In the genomic region with DNA sequence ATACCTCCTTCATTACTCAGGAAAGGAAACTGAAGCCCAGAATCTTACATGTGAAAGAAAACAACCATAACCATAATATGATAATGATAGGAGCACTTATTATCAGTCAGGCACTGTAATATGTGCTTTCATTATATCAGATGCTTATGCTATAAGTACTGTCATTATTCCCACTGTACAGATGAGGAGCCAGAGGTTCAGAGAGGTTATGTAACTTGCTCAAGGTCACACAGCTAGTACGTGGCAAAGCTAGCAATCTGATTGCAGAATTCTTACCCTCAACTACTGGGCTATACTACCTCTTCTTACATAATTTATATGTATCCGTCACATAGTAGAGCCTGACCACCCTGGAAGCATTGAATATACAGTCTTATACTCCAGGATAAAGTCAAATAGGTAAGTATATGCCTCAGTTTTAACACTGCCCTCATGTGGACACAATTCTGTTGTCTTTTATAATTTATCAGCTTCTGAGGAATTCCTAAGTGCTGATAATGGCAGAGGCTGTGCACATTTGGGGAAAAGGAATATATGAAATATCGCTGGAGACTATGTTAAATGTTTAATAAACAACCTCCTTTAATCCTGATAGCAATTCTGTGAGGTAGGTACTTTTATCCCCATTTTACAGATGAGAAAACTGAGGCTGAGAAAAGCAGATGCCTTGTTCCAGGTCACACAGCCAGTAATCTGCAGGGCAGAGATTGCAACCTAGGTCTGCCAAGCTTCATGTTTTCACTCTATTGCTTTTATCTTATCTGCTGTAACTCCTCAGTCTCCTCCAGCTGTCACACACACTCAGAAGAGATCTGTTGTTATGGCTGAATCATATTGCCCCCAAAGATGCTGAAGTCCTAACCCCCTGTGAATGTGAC, we compare ENCODE assay signal across 30 cellular contexts. TPM values are rescaled to one million over a fixed set of nuclear protein-coding genes. Genes with fewer than 3 reads are reported as not detected.
DNase-seq lines count a peak whose midpoint lies in the region; ATAC-seq and TF ChIP-seq lines count a peak whose summit lies in the region.
"Had no signal": no experiment of that assay in that cellular context is flagged by ENCODE, and none has a peak within 500 bp of the region (broad histone marks: within the 10 kb centered on the region; RNA-seq: fewer than 3 reads in every experiment).

No MANE protein-coding gene starts in this region.

- no peak overlapping the region for H3K4me3 Mint-ChIP-seq in chondrocyte (ENCODE audit: unreplicated experiment)
- H3K4me3 Mint-ChIP-seq: activated CD4-positive, alpha-beta T cell treated with anti-CD3 and anti-CD28 coated beads for 36 hours; activated CD8-positive, alpha-beta T cell treated with anti-CD3 and anti-CD28 coated beads, Interleukin-2, amount 10 ng/mL, durations not matched to agents 7 days and 5 days; activated T-helper 17 cell treated with anti-CD3 and anti-CD28 coated beads, Interleukin-2, amount 50 U/mL, for 72 hours; GM23338; natural killer cell treated with Interleukin-12 subunit alpha and Interleukin-12 subunit beta and Interleukin-15 and Interleukin-18, amount 100 ng/mL, for 72 hours had no signal

- no peak for TF ChIP-seq POLR2A in transverse colon (IDR thresholded peaks at IDR 0.05)
- TF ChIP-seq POLR2A in breast epithelium (IDR thresholded peaks at IDR 0.05): no peak

- H3K4me2 ChIP-seq in DOHH2 (ENCODE audit: low read length) (no peak overlapping the region), OCI-LY3 (ENCODE audit: low read length) (no peak overlapping the region)
- H3K4me2 ChIP-seq: BLaER1, GM23338 had no signal

- no peaks in the 10 kb centered on the region for H4K20me1 ChIP-seq in DOHH2 (ENCODE audit: control insufficient read depth, insufficient read depth, low read depth, low read length)
- H4K20me1 ChIP-seq in OCI-LY3 (ENCODE audit: insufficient read depth, low read length): no peaks in the 10 kb centered on the region
- H4K20me1 ChIP-seq: BLaER1 had no signal

- ATAC-seq in HG02938 (IDR thresholded peaks at IDR 0.05; ENCODE audit: unreplicated experiment): no peak
- ATAC-seq: activated CD4-positive, alpha-beta T cell treated with anti-CD3 and anti-CD28 coated beads for 36 hours; activated CD8-positive, alpha-beta T cell treated with anti-CD3 and anti-CD28 coated beads, Interleukin-2, amount 10 ng/mL, durations not matched to agents 7 days and 5 days; activated T-helper 17 cell treated with anti-CD3 and anti-CD28 coated beads, Interleukin-2, amount 50 U/mL, for 72 hours; GM23338; natural killer cell treated with Interleukin-12 subunit alpha and Interleukin-12 subunit beta and Interleukin-15 and Interleukin-18, amount 100 ng/mL, for 72 hours; Right ventricle myocardium inferior had no signal

- H3K9ac ChIP-seq in OCI-LY3 (ENCODE audit: low read length): no peak overlapping the region
- H3K9ac ChIP-seq: BLaER1 had no signal

- DNase-seq in chondrocyte (ENCODE audit: low spot score) (no peak), transverse colon (no peak), AG08396 (ENCODE audit: low spot score) (no peak), breast epithelium (ENCODE audit: low spot score in 2 of 2) (no peak)
- DNase-seq: activated CD4-positive, alpha-beta T cell treated with anti-CD3 and anti-CD28 coated beads for 36 hours; activated CD8-positive, alpha-beta T cell treated with anti-CD3 and anti-CD28 coated beads, Interleukin-2, amount 10 ng/mL, durations not matched to agents 7 days and 5 days; activated naive CD4-positive, alpha-beta T cell treated with anti-CD3 and anti-CD28 coated beads, Interleukin-2, amount 50 U/mL, for 16 hours; brain microvascular endothelial cell; DMS153; hypothalamus; NCI-H1048; NCI-H1694; NCI-H82; occipital lobe; stimulated activated CD4-positive, alpha-beta T cell treated with anti-CD3 and anti-CD28 coated beads, Interleukin-4, amount 100 ng/mL, for 24 hours; T-helper 2 cell; tibial artery had no signal

- H3K4me1 ChIP-seq in DOHH2 (ENCODE audit: control insufficient read depth, low read length): peaks cover 8% of the 10 kb centered on the region
- H3K4me1 ChIP-seq in OCI-LY3 (ENCODE audit: low read length): peaks cover 14% of the 10 kb centered on the region
- no peaks in the 10 kb centered on the region for H3K4me1 ChIP-seq in transverse colon
- no peaks in the 10 kb centered on the region for H3K4me1 ChIP-seq in breast epithelium
- H3K4me1 ChIP-seq: tibial artery had no signal

- TF ChIP-seq CTCF in 22Rv1 (IDR thresholded peaks at IDR 0.05) (0 out of 2 replicates have a peak, but pooled peaks have one; percentile 8), DOHH2 (IDR thresholded peaks at IDR 0.05; ENCODE audit: low read depth, low read length, poor library complexity, severe bottlenecking) (peak; percentile 38), OCI-LY3 (IDR thresholded peaks at IDR 0.05; ENCODE audit: low read depth, low read length) (peak; percentile 46), chondrocyte (IDR thresholded peaks at IDR 0.05) (peak; percentile 31), transverse colon (IDR thresholded peaks at IDR 0.05) (no peak), breast epithelium (IDR thresholded peaks at IDR 0.05) (no peak)

- no peaks in the 10 kb centered on the region for H3K9me3 ChIP-seq in DOHH2 (ENCODE audit: control insufficient read depth, insufficient read depth, low read length)
- no peaks in the 10 kb centered on the region for H3K9me3 ChIP-seq in OCI-LY3 (ENCODE audit: insufficient read depth, low read length)
- H3K9me3 ChIP-seq in transverse colon: no peaks in the 10 kb centered on the region
- no peaks in the 10 kb centered on the region for H3K9me3 ChIP-seq in breast epithelium
- H3K9me3 ChIP-seq: BLaER1, tibial artery had no signal

- H3K79me2 ChIP-seq in DOHH2 (ENCODE audit: control insufficient read depth, low read length) (no peaks in the 10 kb centered on the region), OCI-LY3 (ENCODE audit: low read length) (no peaks in the 10 kb centered on the region)

- H3K9me3 Mint-ChIP-seq in chondrocyte (ENCODE audit: low read depth): no peaks in the 10 kb centered on the region
- H3K9me3 Mint-ChIP-seq: activated T-helper 17 cell treated with anti-CD3 and anti-CD28 coated beads, Interleukin-2, amount 50 U/mL, for 72 hours; GM23338; natural killer cell treated with Interleukin-12 subunit alpha and Interleukin-12 subunit beta and Interleukin-15 and Interleukin-18, amount 100 ng/mL, for 72 hours had no signal

- H3K27me3 Mint-ChIP-seq in chondrocyte (ENCODE audit: low read depth): no peaks in the 10 kb centered on the region
- H3K27me3 Mint-ChIP-seq: activated CD4-positive, alpha-beta T cell treated with anti-CD3 and anti-CD28 coated beads for 36 hours; activated T-helper 17 cell treated with anti-CD3 and anti-CD28 coated beads, Interleukin-2, amount 50 U/mL, for 72 hours had no signal

- H3K27me3 ChIP-seq in DOHH2 (ENCODE audit: control insufficient read depth, low read length) (0 out of 2 replicates have a peak, but pooled peaks cover 3% of the 10 kb centered on the region), OCI-LY3 (ENCODE audit: low read depth, low read length) (no peaks in the 10 kb centered on the region), transverse colon (no peaks in the 10 kb centered on the region), breast epithelium (no peaks in the 10 kb centered on the region)
- H3K27me3 ChIP-seq: BLaER1, brain microvascular endothelial cell, tibial artery had no signal

- no peaks in the 10 kb centered on the region for H3K36me3 ChIP-seq in DOHH2 (ENCODE audit: control insufficient read depth, low read length)
- H3K36me3 ChIP-seq in OCI-LY3 (replicated peaks; ENCODE audit: low read depth, low read length): no peaks in the 10 kb centered on the region
- no peaks in the 10 kb centered on the region for H3K36me3 ChIP-seq in transverse colon
- H3K36me3 ChIP-seq in breast epithelium: no peaks in the 10 kb centered on the region
- H3K36me3 ChIP-seq: BLaER1, brain microvascular endothelial cell, tibial artery had no signal

- no peaks in the 10 kb centered on the region for H3K36me3 Mint-ChIP-seq in chondrocyte (ENCODE audit: low read depth)
- H3K36me3 Mint-ChIP-seq: natural killer cell treated with Interleukin-12 subunit alpha and Interleukin-12 subunit beta and Interleukin-15 and Interleukin-18, amount 100 ng/mL, for 72 hours had no signal

- H3K27ac ChIP-seq in 22Rv1: no peak overlapping the region
- H3K27ac ChIP-seq in DOHH2 (ENCODE audit: low read depth, low read length): no peak overlapping the region
- no peak overlapping the region for H3K27ac ChIP-seq in OCI-LY3 (ENCODE audit: low read length)
- no peak overlapping the region for H3K27ac ChIP-seq in transverse colon
- H3K27ac ChIP-seq in breast epithelium: no peak overlapping the region
- H3K27ac ChIP-seq: BLaER1, brain microvascular endothelial cell, tibial artery had no signal

- intact Hi-C loops in transverse colon (cut with DNase I; ENCODE audit: low total_unique reads) (no loop called here), breast epithelium (cut with DNase I; ENCODE audit: low total_unique reads) (no loop called here)

- H3K27ac Mint-ChIP-seq in chondrocyte (ENCODE audit: unreplicated experiment): no peak overlapping the region
- H3K27ac Mint-ChIP-seq: activated CD4-positive, alpha-beta T cell treated with anti-CD3 and anti-CD28 coated beads for 36 hours; activated CD8-positive, alpha-beta T cell treated with anti-CD3 and anti-CD28 coated beads, Interleukin-2, amount 10 ng/mL, durations not matched to agents 7 days and 5 days; activated T-helper 17 cell treated with anti-CD3 and anti-CD28 coated beads, Interleukin-2, amount 50 U/mL, for 72 hours; GM23338; natural killer cell treated with Interleukin-12 subunit alpha and Interleukin-12 subunit beta and Interleukin-15 and Interleukin-18, amount 100 ng/mL, for 72 hours had no signal

- no peak overlapping the region for H3K4me3 ChIP-seq in DOHH2 (ENCODE audit: low read length)
- H3K4me3 ChIP-seq in OCI-LY3 (ENCODE audit: low read length): no peak overlapping the region
- no peak overlapping the region for H3K4me3 ChIP-seq in transverse colon
- no peak overlapping the region for H3K4me3 ChIP-seq in breast epithelium
- H3K4me3 ChIP-seq: BLaER1, GM23338, lung, tibial artery had no signal

- H2AFZ ChIP-seq in OCI-LY3 (ENCODE audit: low read depth, low read length): no peak overlapping the region

- in situ Hi-C loops in transverse colon (cut with MboI; ENCODE audit: low pct_ligation_motif_present in 1 of 4, low pct_unique_long_range_greater_than_20kb in 1 of 4, low sequenced_read_pairs in 3 of 4): loop anchor here in 2 of 4 donors (25.0 kb wide), 1 partner anchor 495 kb away; no protein-coding TSS in a partner anchor

- H3F3A ChIP-seq in DOHH2 (ENCODE audit: control insufficient read depth, insufficient read depth): no peaks in the 10 kb centered on the region

- TF ChIP-seq EP300 in transverse colon (IDR thresholded peaks at IDR 0.05; ENCODE audit: low read depth): no peak

- peaks cover 6% of the 10 kb centered on the region for H3K4me1 Mint-ChIP-seq in chondrocyte (ENCODE audit: low read depth)
- H3K4me1 Mint-ChIP-seq: activated CD4-positive, alpha-beta T cell treated with anti-CD3 and anti-CD28 coated beads for 36 hours; activated T-helper 17 cell treated with anti-CD3 and anti-CD28 coated beads, Interleukin-2, amount 50 U/mL, for 72 hours; GM23338 had no signal

- no peaks in the 10 kb centered on the region for H3K9me2 ChIP-seq in DOHH2 (replicated peaks; ENCODE audit: control insufficient read depth, low read length)

- WGBS in transverse colon (ENCODE audit: low coverage in 1 of 2), 2 donors: 75 to 90% methylated on average over 2 to 3 of the region's 3 CpGs

RNA-seq across cellular contexts. Expression of gene BCAS1, which starts 13.4 kb away (rescaled TPM):
- not detected in 3 replicates for total RNA-seq in chondrocyte
- total RNA-seq in transverse colon: 100 to 1,000 TPM in 2 of 4 donors, 10 to 100 TPM in 2; 68.9 to 127 (median 89.0) TPM
- total RNA-seq in breast epithelium: 1 to 10 TPM in 1 of 3 donors, under 1 TPM in 1, not detected in 1; 0.98 to 3.1 TPM
- total RNA-seq: activated CD8-positive, alpha-beta T cell treated with anti-CD3 and anti-CD28 coated beads, Interleukin-2, amount 10 ng/mL, durations not matched to agents 7 days and 5 days; LHCN-M2; NCI-H460; pulmonary artery endothelial cell; Right ventricle myocardium inferior had no signal

Comparison
In these comparisons a context has a peak if more than half of its experiments do, and no peak if none do; other contexts are left out.
1. CTCF ChIP-seq: peak in 22Rv1 (single experiment), DOHH2 (single experiment), OCI-LY3 (single experiment) and chondrocyte (single experiment); none in transverse colon (0 of 5) and breast epithelium (0 of 3).
2. RNA of gene BCAS1, which starts 13.4 kb away (total RNA-seq): 68.9 to 127 TPM in transverse colon; 0.98 to 3.1 TPM in breast epithelium and not detected in chondrocyte; every median in the first group is over 10 times any median in the second.